Comparison of ENCODE assay signal across 1 cellular context in the genomic region with DNA sequence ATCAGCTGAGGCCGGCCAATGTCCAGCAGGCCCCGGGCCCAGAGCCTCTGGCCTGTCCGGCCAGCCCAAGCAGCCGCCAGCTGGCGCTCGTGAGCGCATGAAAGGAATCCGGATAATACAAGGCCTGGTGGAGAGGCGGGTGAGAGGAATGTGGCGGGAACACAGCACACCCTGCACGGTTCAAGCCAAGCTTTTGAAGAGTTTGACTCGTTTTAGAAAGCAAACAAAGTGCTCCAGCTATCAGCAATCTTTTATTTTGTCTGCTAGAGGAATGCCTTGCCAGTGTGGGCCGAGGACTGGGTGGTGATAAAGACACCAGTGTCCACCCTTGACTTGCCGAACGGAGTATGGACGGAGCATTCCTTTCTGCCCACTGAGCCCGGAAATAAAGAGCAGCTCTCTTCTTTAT.
TF ChIP-seq lines count a peak whose summit lies in the region.

No MANE protein-coding gene starts in this region.

TF ChIP-seq in HepG2, 621 proteins besides CTCF, POLR2A, EP300 and RAD21 (continued from another document and continues in another):
- peak; percentile 70; the same call in 1 of the 2 replicates for TF ChIP-seq ZNF317 (CRISPR knock-in tag; IDR thresholded peaks at IDR 0.05)
- peak; percentile 55; the same call in 1 of the 2 replicates for TF ChIP-seq SNAI1 (CRISPR knock-in tag; IDR thresholded peaks at IDR 0.05; ENCODE audit: borderline replicate concordance)
- no peak for TF ChIP-seq SMARCE1 (IDR thresholded peaks at IDR 0.05; ENCODE audit: borderline replicate concordance)
- TF ChIP-seq ZNF7 (CRISPR knock-in tag; IDR thresholded peaks at IDR 0.05), result no peak
- TF ChIP-seq MTA1 (CRISPR knock-in tag; IDR thresholded peaks at IDR 0.05; ENCODE audit: borderline replicate concordance), result peak; percentile 84
- TF ChIP-seq SOX5 (CRISPR knock-in tag; IDR thresholded peaks at IDR 0.05; ENCODE audit: borderline replicate concordance), result peak; percentile 77
- TF ChIP-seq ZNF878 (CRISPR knock-in tag; IDR thresholded peaks at IDR 0.05), result peak; percentile 90
- TF ChIP-seq ZNF615 (CRISPR knock-in tag; IDR thresholded peaks at IDR 0.05; ENCODE audit: borderline replicate concordance), result peak; percentile 90
- TF ChIP-seq, protein P1, sequence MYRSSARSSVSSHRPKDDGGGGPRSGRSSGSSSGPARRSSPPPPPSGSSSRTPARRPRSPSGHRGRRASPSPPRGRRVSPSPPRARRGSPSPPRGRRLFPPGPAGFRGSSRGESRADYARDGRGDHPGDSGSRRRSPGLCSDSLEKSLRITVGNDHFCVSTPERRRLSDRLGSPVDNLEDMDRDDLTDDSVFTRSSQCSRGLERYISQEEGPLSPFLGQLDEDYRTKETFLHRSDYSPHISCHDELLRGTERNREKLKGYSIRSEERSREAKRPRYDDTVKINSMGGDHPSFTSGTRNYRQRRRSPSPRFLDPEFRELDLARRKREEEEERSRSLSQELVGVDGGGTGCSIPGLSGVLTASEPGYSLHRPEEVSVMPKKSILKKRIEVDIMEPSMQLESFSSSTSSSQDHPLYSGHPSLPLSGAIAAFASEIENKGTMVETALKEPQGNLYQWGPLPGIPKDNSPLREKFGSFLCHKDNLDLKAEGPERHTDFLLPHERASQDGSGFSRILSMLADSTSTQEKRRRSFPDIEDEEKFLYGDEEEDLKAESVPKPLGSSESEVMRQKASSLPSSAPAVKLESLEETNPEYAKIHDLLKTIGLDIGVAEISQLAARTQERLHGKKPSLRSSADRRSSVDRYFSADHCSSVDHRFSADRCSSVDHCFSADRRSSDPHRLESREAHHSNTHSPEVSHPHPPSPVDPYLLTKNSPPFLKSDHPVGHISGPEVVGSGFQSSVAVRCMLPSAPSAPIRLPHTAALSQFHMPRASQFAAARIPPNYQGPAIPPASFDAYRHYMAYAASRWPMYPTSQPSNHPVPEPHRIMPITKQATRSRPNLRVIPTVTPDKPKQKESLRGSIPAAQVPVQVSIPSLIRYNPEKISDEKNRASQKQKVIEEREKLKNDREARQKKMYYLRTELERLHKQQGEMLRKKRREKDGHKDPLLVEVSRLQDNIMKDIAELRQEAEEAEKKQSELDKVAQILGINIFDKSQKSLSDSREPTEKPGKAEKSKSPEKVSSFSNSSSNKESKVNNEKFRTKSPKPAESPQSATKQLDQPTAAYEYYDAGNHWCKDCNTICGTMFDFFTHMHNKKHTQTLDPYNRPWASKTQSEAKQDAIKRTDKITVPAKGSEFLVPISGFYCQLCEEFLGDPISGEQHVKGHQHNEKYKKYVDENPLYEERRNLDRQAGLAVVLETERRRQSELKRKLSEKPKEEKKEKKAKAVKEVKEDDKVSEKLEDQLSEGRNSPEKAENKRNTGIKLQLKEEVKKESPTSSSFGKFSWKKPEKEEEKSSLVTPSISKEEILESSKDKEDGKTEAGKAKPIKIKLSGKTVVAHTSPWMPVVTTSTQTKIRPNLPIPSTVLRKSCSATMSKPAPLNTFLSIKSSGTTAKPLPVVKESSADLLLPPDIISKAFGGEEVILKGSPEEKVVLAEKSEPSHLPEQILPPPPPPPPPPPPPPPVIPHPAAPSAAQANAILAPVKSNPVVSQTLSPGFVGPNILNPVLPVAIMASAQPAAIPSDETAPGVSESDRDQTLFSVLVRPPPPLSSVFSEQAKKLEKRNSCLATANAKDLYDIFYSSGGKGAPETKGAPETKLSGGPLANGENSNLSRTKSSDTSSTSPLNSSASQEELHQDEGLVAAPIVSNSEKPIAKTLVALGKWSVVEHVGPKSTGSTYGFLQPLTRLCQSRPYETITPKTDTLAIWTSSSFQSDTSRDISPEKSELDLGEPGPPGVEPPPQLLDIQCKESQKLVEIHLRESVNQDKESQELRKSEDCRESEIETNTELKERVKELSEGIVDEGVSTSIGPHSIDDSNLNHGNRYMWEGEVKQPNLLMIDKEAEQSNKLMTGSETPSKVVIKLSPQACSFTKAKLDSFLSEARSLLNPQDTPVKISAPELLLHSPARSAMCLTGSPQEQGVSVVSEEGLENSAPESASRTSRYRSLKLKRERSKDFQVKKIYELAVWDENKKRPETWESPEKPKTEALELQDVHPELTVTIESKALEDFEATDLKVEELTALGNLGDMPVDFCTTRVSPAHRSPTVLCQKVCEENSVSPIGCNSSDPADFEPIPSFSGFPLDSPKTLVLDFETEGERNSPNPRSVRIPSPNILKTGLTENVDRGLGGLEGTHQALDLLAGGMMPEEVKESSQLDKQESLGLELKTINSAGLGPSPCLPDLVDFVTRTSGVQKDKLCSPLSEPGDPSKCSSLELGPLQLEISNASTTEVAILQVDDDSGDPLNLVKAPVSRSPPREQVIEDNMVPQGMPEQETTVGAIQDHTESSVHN (CRISPR knock-in tag; IDR thresholded peaks at IDR 0.05), result no peak
- peak; percentile 24; the same call in 1 of the 2 replicates for TF ChIP-seq ZNF24 (IDR thresholded peaks at IDR 0.05)
- no peak for TF ChIP-seq HDAC6 (IDR thresholded peaks at IDR 0.05; ENCODE audit: low read depth, low read length)
- no peak for TF ChIP-seq MAZ (IDR thresholded peaks at IDR 0.05; ENCODE audit: borderline replicate concordance, low read depth, low read length)
- peak; percentile 54; the same call in 1 of the 2 replicates for TF ChIP-seq MAZ (CRISPR knock-in tag; IDR thresholded peaks at IDR 0.05; ENCODE audit: low read depth)
- no peak for TF ChIP-seq HNRNPUL1 (IDR thresholded peaks at IDR 0.05; ENCODE audit: low read depth, low read length)
- TF ChIP-seq, protein P2, sequence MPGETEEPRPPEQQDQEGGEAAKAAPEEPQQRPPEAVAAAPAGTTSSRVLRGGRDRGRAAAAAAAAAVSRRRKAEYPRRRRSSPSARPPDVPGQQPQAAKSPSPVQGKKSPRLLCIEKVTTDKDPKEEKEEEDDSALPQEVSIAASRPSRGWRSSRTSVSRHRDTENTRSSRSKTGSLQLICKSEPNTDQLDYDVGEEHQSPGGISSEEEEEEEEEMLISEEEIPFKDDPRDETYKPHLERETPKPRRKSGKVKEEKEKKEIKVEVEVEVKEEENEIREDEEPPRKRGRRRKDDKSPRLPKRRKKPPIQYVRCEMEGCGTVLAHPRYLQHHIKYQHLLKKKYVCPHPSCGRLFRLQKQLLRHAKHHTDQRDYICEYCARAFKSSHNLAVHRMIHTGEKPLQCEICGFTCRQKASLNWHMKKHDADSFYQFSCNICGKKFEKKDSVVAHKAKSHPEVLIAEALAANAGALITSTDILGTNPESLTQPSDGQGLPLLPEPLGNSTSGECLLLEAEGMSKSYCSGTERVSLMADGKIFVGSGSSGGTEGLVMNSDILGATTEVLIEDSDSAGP (CRISPR knock-in tag; IDR thresholded peaks at IDR 0.05; ENCODE audit: borderline replicate concordance), result peak; percentile 92
- TF ChIP-seq ZNF253 (CRISPR knock-in tag; IDR thresholded peaks at IDR 0.05; ENCODE audit: borderline replicate concordance), result no peak
- no peak for TF ChIP-seq ARNTL (CRISPR knock-in tag; IDR thresholded peaks at IDR 0.05)
- TF ChIP-seq ZBTB7B (CRISPR knock-in tag; IDR thresholded peaks at IDR 0.05), result peak; percentile 70
- peak; percentile 62; the same call in 1 of the 2 replicates for TF ChIP-seq SALL2 (CRISPR knock-in tag; IDR thresholded peaks at IDR 0.05)
- no peak for TF ChIP-seq ZNF839 (CRISPR knock-in tag; IDR thresholded peaks at IDR 0.05; ENCODE audit: borderline replicate concordance)
- peak; percentile 32; the same call in 1 of the 2 replicates for TF ChIP-seq TOPORS (CRISPR knock-in tag; IDR thresholded peaks at IDR 0.05)
- no peak for TF ChIP-seq RORA (CRISPR knock-in tag; IDR thresholded peaks at IDR 0.05)
- TF ChIP-seq, protein P3, sequence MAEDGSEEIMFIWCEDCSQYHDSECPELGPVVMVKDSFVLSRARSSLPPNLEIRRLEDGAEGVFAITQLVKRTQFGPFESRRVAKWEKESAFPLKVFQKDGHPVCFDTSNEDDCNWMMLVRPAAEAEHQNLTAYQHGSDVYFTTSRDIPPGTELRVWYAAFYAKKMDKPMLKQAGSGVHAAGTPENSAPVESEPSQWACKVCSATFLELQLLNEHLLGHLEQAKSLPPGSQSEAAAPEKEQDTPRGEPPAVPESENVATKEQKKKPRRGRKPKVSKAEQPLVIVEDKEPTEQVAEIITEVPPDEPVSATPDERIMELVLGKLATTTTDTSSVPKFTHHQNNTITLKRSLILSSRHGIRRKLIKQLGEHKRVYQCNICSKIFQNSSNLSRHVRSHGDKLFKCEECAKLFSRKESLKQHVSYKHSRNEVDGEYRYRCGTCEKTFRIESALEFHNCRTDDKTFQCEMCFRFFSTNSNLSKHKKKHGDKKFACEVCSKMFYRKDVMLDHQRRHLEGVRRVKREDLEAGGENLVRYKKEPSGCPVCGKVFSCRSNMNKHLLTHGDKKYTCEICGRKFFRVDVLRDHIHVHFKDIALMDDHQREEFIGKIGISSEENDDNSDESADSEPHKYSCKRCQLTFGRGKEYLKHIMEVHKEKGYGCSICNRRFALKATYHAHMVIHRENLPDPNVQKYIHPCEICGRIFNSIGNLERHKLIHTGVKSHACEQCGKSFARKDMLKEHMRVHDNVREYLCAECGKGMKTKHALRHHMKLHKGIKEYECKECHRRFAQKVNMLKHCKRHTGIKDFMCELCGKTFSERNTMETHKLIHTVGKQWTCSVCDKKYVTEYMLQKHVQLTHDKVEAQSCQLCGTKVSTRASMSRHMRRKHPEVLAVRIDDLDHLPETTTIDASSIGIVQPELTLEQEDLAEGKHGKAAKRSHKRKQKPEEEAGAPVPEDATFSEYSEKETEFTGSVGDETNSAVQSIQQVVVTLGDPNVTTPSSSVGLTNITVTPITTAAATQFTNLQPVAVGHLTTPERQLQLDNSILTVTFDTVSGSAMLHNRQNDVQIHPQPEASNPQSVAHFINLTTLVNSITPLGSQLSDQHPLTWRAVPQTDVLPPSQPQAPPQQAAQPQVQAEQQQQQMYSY (CRISPR knock-in tag; IDR thresholded peaks at IDR 0.05), result peak; percentile 18; the same call in 1 of the 2 replicates
- peak; percentile 74; the same call in 1 of the 2 replicates for TF ChIP-seq ZNF564 (CRISPR knock-in tag; IDR thresholded peaks at IDR 0.05)
- TF ChIP-seq, protein P4, sequence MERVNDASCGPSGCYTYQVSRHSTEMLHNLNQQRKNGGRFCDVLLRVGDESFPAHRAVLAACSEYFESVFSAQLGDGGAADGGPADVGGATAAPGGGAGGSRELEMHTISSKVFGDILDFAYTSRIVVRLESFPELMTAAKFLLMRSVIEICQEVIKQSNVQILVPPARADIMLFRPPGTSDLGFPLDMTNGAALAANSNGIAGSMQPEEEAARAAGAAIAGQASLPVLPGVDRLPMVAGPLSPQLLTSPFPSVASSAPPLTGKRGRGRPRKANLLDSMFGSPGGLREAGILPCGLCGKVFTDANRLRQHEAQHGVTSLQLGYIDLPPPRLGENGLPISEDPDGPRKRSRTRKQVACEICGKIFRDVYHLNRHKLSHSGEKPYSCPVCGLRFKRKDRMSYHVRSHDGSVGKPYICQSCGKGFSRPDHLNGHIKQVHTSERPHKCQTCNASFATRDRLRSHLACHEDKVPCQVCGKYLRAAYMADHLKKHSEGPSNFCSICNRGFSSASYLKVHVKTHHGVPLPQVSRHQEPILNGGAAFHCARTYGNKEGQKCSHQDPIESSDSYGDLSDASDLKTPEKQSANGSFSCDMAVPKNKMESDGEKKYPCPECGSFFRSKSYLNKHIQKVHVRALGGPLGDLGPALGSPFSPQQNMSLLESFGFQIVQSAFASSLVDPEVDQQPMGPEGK (CRISPR knock-in tag; IDR thresholded peaks at IDR 0.05), result peak; percentile 75
- no peak for TF ChIP-seq RBM22 (optimal IDR thresholded peaks at IDR 0.05; ENCODE audit: low read length)
- TF ChIP-seq, protein P5, sequence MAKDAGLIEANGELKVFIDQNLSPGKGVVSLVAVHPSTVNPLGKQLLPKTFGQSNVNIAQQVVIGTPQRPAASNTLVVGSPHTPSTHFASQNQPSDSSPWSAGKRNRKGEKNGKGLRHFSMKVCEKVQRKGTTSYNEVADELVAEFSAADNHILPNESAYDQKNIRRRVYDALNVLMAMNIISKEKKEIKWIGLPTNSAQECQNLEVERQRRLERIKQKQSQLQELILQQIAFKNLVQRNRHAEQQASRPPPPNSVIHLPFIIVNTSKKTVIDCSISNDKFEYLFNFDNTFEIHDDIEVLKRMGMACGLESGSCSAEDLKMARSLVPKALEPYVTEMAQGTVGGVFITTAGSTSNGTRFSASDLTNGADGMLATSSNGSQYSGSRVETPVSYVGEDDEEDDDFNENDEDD (CRISPR knock-in tag; IDR thresholded peaks at IDR 0.05; ENCODE audit: borderline replicate concordance), result peak; percentile 97
- no peak for TF ChIP-seq CAMTA2 (CRISPR knock-in tag; IDR thresholded peaks at IDR 0.05; ENCODE audit: borderline replicate concordance)
- TF ChIP-seq MBNL3 (CRISPR knock-in tag; conservative IDR thresholded peaks at IDR 0.05), result no peak
- TF ChIP-seq EZH2 (conservative IDR thresholded peaks at IDR 0.05; ENCODE audit: low read depth, low read length), result no peak
- TF ChIP-seq PITX1 (CRISPR knock-in tag; IDR thresholded peaks at IDR 0.05), result peak; percentile 58; the same call in 1 of the 2 replicates
- TF ChIP-seq TFAP4 (IDR thresholded peaks at IDR 0.05; ENCODE audit: borderline replicate concordance, low read depth), result peak; percentile 86; the same call in 1 of the 2 replicates
- peak; percentile 49; the same call in 1 of the 2 replicates for TF ChIP-seq PHF8 (CRISPR knock-in tag; IDR thresholded peaks at IDR 0.05)
- TF ChIP-seq TEAD2 (CRISPR knock-in tag; IDR thresholded peaks at IDR 0.05), result no peak
